Comparison of ENCODE assay signal across 1 cellular context in genomic region chr2:11753452-11753885, GRCh38.
TF ChIP-seq lines count a peak whose summit lies in the region.

No MANE protein-coding gene starts in this region.

TF ChIP-seq in K562, 482 proteins besides CTCF, POLR2A, EP300 and RAD21 (continued from another document and continues in another):
- TF ChIP-seq ZNF449 (CRISPR knock-in tag; IDR thresholded peaks at IDR 0.05): no peak
- TF ChIP-seq CEBPB (tag; IDR thresholded peaks at IDR 0.05): no peak
- TF ChIP-seq AFF1 (IDR thresholded peaks at IDR 0.05; ENCODE audit: low read depth in 1 of 2, partially characterized antibody in 2 of 2): no peak
- no peak for TF ChIP-seq NCOA2 (IDR thresholded peaks at IDR 0.05; ENCODE audit: partially characterized antibody in 2 of 2)
- no peak for TF ChIP-seq ZNF197 (CRISPR knock-in tag; IDR thresholded peaks at IDR 0.05; ENCODE audit: low read depth)
- TF ChIP-seq HMGN3 (IDR thresholded peaks at IDR 0.05; ENCODE audit: borderline replicate concordance, extremely low read depth, insufficient read length, low read depth, low read length): no peak
- no peak for TF ChIP-seq ELF1 (tag; IDR thresholded peaks at IDR 0.05)
- TF ChIP-seq RREB1 (CRISPR knock-in tag; IDR thresholded peaks at IDR 0.05): no peak
- TF ChIP-seq PCBP2 (IDR thresholded peaks at IDR 0.05; ENCODE audit: low read depth, low read length, poor library complexity, severe bottlenecking): no peak
- TF ChIP-seq DACH1 (IDR thresholded peaks at IDR 0.05; ENCODE audit: partially characterized antibody): no peak
- TF ChIP-seq OTX1 (CRISPR knock-in tag; IDR thresholded peaks at IDR 0.05): no peak
- TF ChIP-seq ZBTB7A (IDR thresholded peaks at IDR 0.05; ENCODE audit: borderline replicate concordance, control insufficient read depth, low read depth, low read length): no peak
- no peak for TF ChIP-seq STAT5B (CRISPR knock-in tag; IDR thresholded peaks at IDR 0.05)
- TF ChIP-seq ZBTB43 (CRISPR knock-in tag; IDR thresholded peaks at IDR 0.05): no peak
- TF ChIP-seq BCLAF1 (IDR thresholded peaks at IDR 0.05; ENCODE audit: borderline replicate concordance in 1 of 2, control insufficient read depth in 1 of 2, low read depth in 2 of 2, low read length in 1 of 2): no peak
- no peak for TF ChIP-seq KLF10 (CRISPR knock-in tag; IDR thresholded peaks at IDR 0.05)
- no peak for TF ChIP-seq ZBTB49 (CRISPR knock-in tag; IDR thresholded peaks at IDR 0.05; ENCODE audit: borderline replicate concordance)
- no peak for TF ChIP-seq ETS2 (tag; IDR thresholded peaks at IDR 0.05; ENCODE audit: borderline replicate concordance, poor library complexity, severe bottlenecking)
- no peak for TF ChIP-seq BRD9 (IDR thresholded peaks at IDR 0.05; ENCODE audit: low read depth, partially characterized antibody)
- TF ChIP-seq ZNF79 (CRISPR knock-in tag; IDR thresholded peaks at IDR 0.05; ENCODE audit: low read depth): no peak
- TF ChIP-seq SNAPC5 (CRISPR knock-in tag; IDR thresholded peaks at IDR 0.05): no peak
- no peak for TF ChIP-seq ZKSCAN3 (CRISPR knock-in tag; IDR thresholded peaks at IDR 0.05)
- TF ChIP-seq FUS (optimal IDR thresholded peaks at IDR 0.05; ENCODE audit: low read depth, low read length): no peak
- TF ChIP-seq ZNF644 (tag; IDR thresholded peaks at IDR 0.05; ENCODE audit: low read depth): no peak
- TF ChIP-seq ARID3B (CRISPR knock-in tag; IDR thresholded peaks at IDR 0.05; ENCODE audit: borderline replicate concordance): no peak
- TF ChIP-seq E2F3 (CRISPR knock-in tag; IDR thresholded peaks at IDR 0.05): no peak
- no peak for TF ChIP-seq PHF8 (IDR thresholded peaks at IDR 0.05; ENCODE audit: borderline replicate concordance, low read length)
- TF ChIP-seq RFX5 (IDR thresholded peaks at IDR 0.05; ENCODE audit: low read depth, low read length): no peak
- TF ChIP-seq BRF1 (IDR thresholded peaks at IDR 0.05; ENCODE audit: borderline replicate concordance, extremely low read depth, insufficient read length): no peak
- no peak for TF ChIP-seq ZBTB9 (CRISPR knock-in tag; IDR thresholded peaks at IDR 0.05)
- TF ChIP-seq NCOR1 (IDR thresholded peaks at IDR 0.05): peak; percentile 55; the same call in 1 of the 2 replicates
- TF ChIP-seq MYNN (IDR thresholded peaks at IDR 0.05): peak; percentile 57; the same call in 1 of the 2 replicates
- TF ChIP-seq MYNN (CRISPR knock-in tag; IDR thresholded peaks at IDR 0.05): no peak
- no peak for TF ChIP-seq CBFB (CRISPR knock-in tag; IDR thresholded peaks at IDR 0.05)
- no peak for TF ChIP-seq BCL6 (CRISPR knock-in tag; IDR thresholded peaks at IDR 0.05)
- TF ChIP-seq PREB (CRISPR knock-in tag; IDR thresholded peaks at IDR 0.05): no peak
